Comparison of ENCODE assay signal across 20 cellular contexts in genomic region chrX:121084903-121085611, GRCh38.
"Had no signal": no experiment of that assay in that cellular context is flagged by ENCODE, and none has a peak within 500 bp of the region (broad histone marks: within the 10 kb centered on the region; RNA-seq: fewer than 3 reads in every experiment).

No MANE protein-coding gene starts in this region.

- H3K36me3 ChIP-seq: neutrophil, pancreas, suprapubic skin, thyroid gland had no signal

- H3K4me3 ChIP-seq: lung, pancreas, smooth muscle cell, suprapubic skin, thyroid gland had no signal

- ATAC-seq: effector memory CD8-positive, alpha-beta T cell; left lobe of liver; natural killer cell; pancreas; sciatic nerve; stimulated activated naive CD8-positive, alpha-beta T cell treated with anti-CD3 and anti-CD28 coated beads, Interleukin-15, amount 100 ng/mL, for 72 hours had no signal

- H3K4me1 ChIP-seq: pancreas, suprapubic skin, thyroid gland had no signal

- H3K27me3 ChIP-seq: neutrophil, suprapubic skin, thyroid gland had no signal

- H3K27ac ChIP-seq: neutrophil, pancreas, suprapubic skin, thyroid gland had no signal

- H3K9me3 ChIP-seq: neutrophil, pancreas, suprapubic skin, thyroid gland had no signal

- FAIRE-seq: endometrium, frontal cortex, keratinocyte, pancreas had no signal

- DNase-seq: cortex of kidney; effector memory CD8-positive, alpha-beta T cell; natural killer cell; pancreas; stimulated activated CD4-positive, alpha-beta T cell treated with anti-CD3 and anti-CD28 coated beads, Interleukin-12 subunit alpha, Interleukin-12 subunit beta, amount 100 ng/mL, for 4 hours; stimulated activated CD4-positive, alpha-beta T cell treated with anti-CD3 and anti-CD28 coated beads, Interleukin-1b, Interleukin-23, amount 100 ng/mL, for 48 hours; stimulated activated CD4-positive, alpha-beta T cell treated with anti-CD3 and anti-CD28 coated beads, Interleukin-4, amount 100 ng/mL, for 1 hour; stimulated activated CD8-positive, alpha-beta memory T cell treated with anti-CD3 and anti-CD28 coated beads, Interleukin-4, amount 100 ng/mL, for 48 hours; stimulated activated naive CD4-positive, alpha-beta T cell; stimulated activated naive CD8-positive, alpha-beta T cell treated with anti-CD3 and anti-CD28 coated beads, Interleukin-15, amount 100 ng/mL, for 72 hours; thyroid gland had no signal

- H3K4me2 ChIP-seq: smooth muscle cell had no signal
